ENCODE assay signal across 8 cellular contexts in genomic region chr6:13445005-13445743, GRCh38. TPM values are rescaled to one million over a fixed set of nuclear protein-coding genes. Genes with fewer than 3 reads are reported as not detected.
DNase-seq lines count a peak whose midpoint lies in the region; ATAC-seq, FAIRE-seq and TF ChIP-seq lines count a peak whose summit lies in the region.

No MANE protein-coding gene starts in this region.

- intact Hi-C loops in right cardiac atrium (cut with DNase I), result no loop called here

- no peak for TF ChIP-seq POLR2A in GM12892 (IDR thresholded peaks at IDR 0.05; ENCODE audit: low read depth, low read length)

- no peak for FAIRE-seq in GM12892 (lab: Jason Lieb, UNC)

- H3K4me1 ChIP-seq in right cardiac atrium (ENCODE audit: control insufficient read depth, insufficient read depth, low read length) (peaks cover 28% of the 10 kb centered on the region), subcutaneous abdominal adipose tissue (ENCODE audit: control insufficient read depth in 5 of 5, insufficient read depth in 5 of 5, low read length in 5 of 5) (peaks cover 5 to 56% (median 43%) of the 10 kb centered on the region in 5 donors)

- H3K27me3 ChIP-seq in right cardiac atrium (ENCODE audit: control insufficient read depth, insufficient read depth) (no peaks in the 10 kb centered on the region), subcutaneous abdominal adipose tissue (ENCODE audit: control insufficient read depth in 5 of 5, insufficient read depth in 4 of 5, low read length in 5 of 5) (no peaks in the 10 kb centered on the region)

- no peaks in the 10 kb centered on the region for H3K36me3 ChIP-seq in subcutaneous abdominal adipose tissue (ENCODE audit: control insufficient read depth in 5 of 5, insufficient read depth in 5 of 5, low read length in 5 of 5)

- H3K27ac ChIP-seq in right cardiac atrium (ENCODE audit: low read length) (peak overlapping the region; percentile 70), subcutaneous abdominal adipose tissue (ENCODE audit: low read depth, low read length) (peak overlapping the region; percentile 31)

- peak overlapping the region in 1 of 5 donors; percentile 66 for H3K9ac ChIP-seq in subcutaneous abdominal adipose tissue (ENCODE audit: low read length in 5 of 5)

- ATAC-seq in SK-N-SH treated with all-trans-retinoic acid at 6 μM for 48 hours (peak; percentile 77), right cardiac atrium (peak; percentile 35 to 56), GM19351 (IDR thresholded peaks at IDR 0.05; ENCODE audit: unreplicated experiment) (no peak), GM21717 (IDR thresholded peaks at IDR 0.05; ENCODE audit: unreplicated experiment) (no peak)

- H3K9me3 ChIP-seq in right cardiac atrium (ENCODE audit: control insufficient read depth, low read length), result no peaks in the 10 kb centered on the region
- H3K9me3 ChIP-seq in subcutaneous abdominal adipose tissue (ENCODE audit: control insufficient read depth in 5 of 5, low read length in 5 of 5), result no peaks in the 10 kb centered on the region

- peak; percentile 81 for DNase-seq in COR-L47 (lab: John Stamatoyannopoulos, UW)
- DNase-seq in KG1 (lab: John Stamatoyannopoulos, UW), result peak; percentile 26
- DNase-seq in right cardiac atrium, result peak; percentile 64 to 86 (median 82)
- DNase-seq in GM12892 (ENCODE audit: insufficient read length), result no peak

- WGBS in right cardiac atrium, result 6% methylated on average over 9 of the region's 9 CpGs

- H3K4me3 ChIP-seq in right cardiac atrium (ENCODE audit: low read length), result no peak overlapping the region
- H3K4me3 ChIP-seq in subcutaneous abdominal adipose tissue (ENCODE audit: low read depth in 1 of 5, low read length in 5 of 5), result peak overlapping the region in 2 of 5 donors; percentile 29 to 54

TF ChIP-seq in SK-N-SH treated with all-trans-retinoic acid at 6 μM for 48 hours, 23 proteins besides CTCF, POLR2A, EP300 and RAD21:
- TF ChIP-seq PATZ1 (CRISPR knock-in tag; IDR thresholded peaks at IDR 0.05; ENCODE audit: borderline replicate concordance) (no peak), TCF4 (CRISPR knock-in tag; IDR thresholded peaks at IDR 0.05; ENCODE audit: borderline replicate concordance) (peak; percentile 33; the same call in 1 of the 2 replicates)

RNA-seq across cellular contexts. Expression of gene GFOD1, which starts 42.2 kb away (rescaled TPM):
- 10 to 100 TPM; 51.0 to 81.7 (median 54.7) TPM for total RNA-seq in right cardiac atrium
- polyA plus RNA-seq in right cardiac atrium, result 30.3 TPM
- 11.2 TPM for polyA plus RNA-seq in GM12892 (2012; ENCODE audit: missing spikeins)

Comparison
In these comparisons a context has a peak if more than half of its experiments do, and no peak if none do; other contexts are left out.
1. ATAC-seq: peak in SK-N-SH treated with all-trans-retinoic acid at 6 μM for 48 hours (single experiment) and right cardiac atrium (2 of 2); none in GM19351 (single experiment) and GM21717 (single experiment).